ENCODE assay signal across 16 cellular contexts in genomic region chr6:142500265-142500786, GRCh38.
DNase-seq lines count a peak whose midpoint lies in the region; ATAC-seq and TF ChIP-seq lines count a peak whose summit lies in the region.
"Had no signal": no experiment of that assay in that cellular context is flagged by ENCODE, and none has a peak within 500 bp of the region (broad histone marks: within the 10 kb centered on the region; RNA-seq: fewer than 3 reads in every experiment).

No MANE protein-coding gene starts in this region.

- TF ChIP-seq CTCF in cardiac fibroblast (IDR thresholded peaks at IDR 0.05; ENCODE audit: low read depth, low read length): no peak
- no peak for TF ChIP-seq CTCF in gastroesophageal sphincter (IDR thresholded peaks at IDR 0.05)
- no peak for TF ChIP-seq CTCF in GM10248 (IDR thresholded peaks at IDR 0.05; ENCODE audit: control extremely low read depth, extremely low read depth, low read depth, missing control alignments)

- H3K36me3 ChIP-seq in gastroesophageal sphincter: no peaks in the 10 kb centered on the region

- WGBS in gastroesophageal sphincter (ENCODE audit: low coverage in 1 of 2), 2 donors: 11 to 20% methylated on average over 3 to 4 of the region's 4 CpGs

- H3K27ac ChIP-seq in gastroesophageal sphincter: no peak overlapping the region

- peaks cover 0 to 15% (median 0%) of the 10 kb centered on the region in 3 donors for H3K9me3 ChIP-seq in gastroesophageal sphincter

- H3K4me3 ChIP-seq in cardiac fibroblast (replicated peaks in 1 of 2; ENCODE audit: low read depth in 2 of 2, low read length in 2 of 2) (no peak overlapping the region), gastroesophageal sphincter (no peak overlapping the region)

- CTCF ChIA-PET in GM10248 (lab: Yijun Ruan, JAX): interaction anchor here (0.9 kb wide), 1 partner anchor 41 kb away, joined by 3 read pairs; no protein-coding TSS in a partner anchor

- peaks cover 0 to 15% (median 0%) of the 10 kb centered on the region in 3 donors for H3K4me1 ChIP-seq in gastroesophageal sphincter

- DNase-seq in GM03348 (ENCODE audit: low spot score): peak; percentile 36
- DNase-seq in cardiac fibroblast (ENCODE audit: low read depth in 2 of 2): peak; percentile 40 to 78
- peak; percentile 83 for DNase-seq in stromal cell of bone marrow (ENCODE audit: low read depth)
- DNase-seq in medulla oblongata (ENCODE audit: extremely low spot score): no peak
- DNase-seq in GM10248 (ENCODE audit: extremely low spot score): no peak
- DNase-seq: Calu3; CD4-positive, alpha-beta T cell; MV-4-11; NCI-H1417 treated with DMSO at 0.1 percent for 48 hours; NCI-H2029; NCI-H2171 treated with DMSO at 0.1 percent for 48 hours; NCI-H510A treated with DMSO at 0.1 percent for 48 hours; RPMI8226 had no signal

- no peak for TF ChIP-seq EP300 in gastroesophageal sphincter (IDR thresholded peaks at IDR 0.05)

- H3K27me3 ChIP-seq in gastroesophageal sphincter: no peaks in the 10 kb centered on the region

- POLR2A ChIA-PET in GM10248 (lab: Yijun Ruan, JAX): no interaction called here

- TF ChIP-seq POLR2A in gastroesophageal sphincter (IDR thresholded peaks at IDR 0.05): no peak

- ATAC-seq in gastroesophageal sphincter (peak; percentile 39), HG02852 (IDR thresholded peaks at IDR 0.05; ENCODE audit: unreplicated experiment) (no peak), GM18517 (IDR thresholded peaks at IDR 0.05; ENCODE audit: unreplicated experiment) (no peak)

Comparison
In these comparisons a context has a peak if more than half of its experiments do, and no peak if none do; other contexts are left out.
1. DNase-seq: peak in GM03348 (single experiment), cardiac fibroblast (2 of 2) and stromal cell of bone marrow (single experiment); none in medulla oblongata (single experiment) and GM10248 (single experiment).